24 cellular contexts compared by ENCODE assay signal in the genomic region with DNA sequence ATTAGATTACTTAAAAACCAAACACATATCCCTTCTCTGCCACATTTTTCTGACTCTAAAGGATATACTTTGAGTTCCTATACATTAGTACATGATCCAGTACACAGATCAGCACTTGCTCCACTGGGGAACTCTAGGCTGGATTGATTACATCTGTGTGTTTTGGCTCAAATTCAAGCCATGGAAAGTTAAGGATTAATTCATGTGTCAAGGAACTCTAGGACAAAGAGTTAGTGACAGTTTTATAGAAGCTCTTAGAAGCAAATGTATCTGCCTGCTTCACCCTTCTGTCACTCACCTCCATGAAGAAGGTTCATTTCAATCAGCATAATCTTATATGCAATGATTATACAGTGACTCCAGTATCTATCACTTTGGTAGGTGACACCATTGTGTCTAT. TPM values are rescaled to one million over a fixed set of nuclear protein-coding genes. Genes with fewer than 3 reads are reported as not detected.
DNase-seq lines count a peak whose midpoint lies in the region; ATAC-seq and TF ChIP-seq lines count a peak whose summit lies in the region.
"Had no signal": no experiment of that assay in that cellular context is flagged by ENCODE, and none has a peak within 500 bp of the region (broad histone marks: within the 10 kb centered on the region; RNA-seq: fewer than 3 reads in every experiment).

No MANE protein-coding gene starts in this region.

- H3K27me3 ChIP-seq in PC-3 (ENCODE audit: low read length): no peaks in the 10 kb centered on the region
- no peaks in the 10 kb centered on the region for H3K27me3 ChIP-seq in smooth muscle cell (ENCODE audit: low read depth)
- H3K27me3 ChIP-seq in lower lobe of right lung (ENCODE audit: low read depth): no peaks in the 10 kb centered on the region

- H3K4me2 ChIP-seq in PC-3 (ENCODE audit: low read length): no peak overlapping the region
- no peak overlapping the region for H3K4me2 ChIP-seq in smooth muscle cell

- H3K27ac ChIP-seq in PC-3 (ENCODE audit: low read length) (no peak overlapping the region), smooth muscle cell (ENCODE audit: low read depth) (peak overlapping the region; percentile 95), lower lobe of right lung (no peak overlapping the region)
- H3K27ac ChIP-seq: SK-N-MC had no signal

- H3K9me3 ChIP-seq in PC-3 (ENCODE audit: low read length): no peaks in the 10 kb centered on the region
- no peaks in the 10 kb centered on the region for H3K9me3 ChIP-seq in smooth muscle cell (replicated peaks; ENCODE audit: low read depth)
- no peaks in the 10 kb centered on the region for H3K9me3 ChIP-seq in lower lobe of right lung

- peak; percentile 14 for DNase-seq in DMS 273 (lab: John Stamatoyannopoulos, UW; ENCODE audit: unreplicated experiment)
- no peak for DNase-seq in DMS 273 treated with DMSO at 0.1 percent for 48 hours (lab: John Stamatoyannopoulos, UW)
- peak; percentile 36 for DNase-seq in PC-3
- DNase-seq in left kidney (ENCODE audit: low read depth, low spot score): peak; percentile 44
- DNase-seq in smooth muscle cell (lab: John Stamatoyannopoulos, UW; ENCODE audit: unreplicated experiment): no peak
- no peak for DNase-seq in lower lobe of right lung
- DNase-seq in kidney glomerular epithelial cell (lab: John Stamatoyannopoulos, UW): no peak
- no peak for DNase-seq in NCI-H1436 (lab: John Stamatoyannopoulos, UW)
- DNase-seq: 8988T; activated B cell treated with CpG ODN at 0.5 μM for 24 hours; activated CD4-positive, alpha-beta T cell treated with anti-CD3 and anti-CD28 coated beads, Interleukin-2, amount 50 U/mL, for 4 hours; DMS79 treated with DMSO at 0.1 percent for 48 hours; erythroblast; hippocampal formation; Kasumi-1; NCI-H187 treated with DMSO at 0.1 percent for 48 hours; NCI-H226; nucleus accumbens; retina; stimulated activated CD4-positive, alpha-beta T cell treated with anti-CD3 and anti-CD28 coated beads, Interleukin-4, amount 100 ng/mL, for 24 hours; stimulated activated naive CD8-positive, alpha-beta T cell treated with anti-CD3 and anti-CD28 coated beads, Interleukin-15, Interleukin-2, amounts not matched to agents 100 U/mL and 50 U/mL, for 24 hours had no signal

- TF ChIP-seq CTCF in PC-3 (conservative IDR thresholded peaks at IDR 0.05; ENCODE audit: low read depth, low read length) (no peak), smooth muscle cell (IDR thresholded peaks at IDR 0.05; ENCODE audit: borderline replicate concordance, insufficient read depth, poor library complexity, severe bottlenecking) (no peak), lower lobe of right lung (IDR thresholded peaks at IDR 0.05) (no peak)

- POLR2A ChIA-PET in PC-3 (lab: Charles Lee; ENCODE audit: unreplicated experiment): no interaction called here

- H3K4me1 ChIP-seq in PC-3 (ENCODE audit: insufficient read depth, low read length) (peaks cover 28% of the 10 kb centered on the region), smooth muscle cell (ENCODE audit: low read depth) (peaks cover 14% of the 10 kb centered on the region), lower lobe of right lung (peaks cover 11% of the 10 kb centered on the region)

- no peak overlapping the region for H3K9ac ChIP-seq in PC-3 (ENCODE audit: low read length)
- no peak overlapping the region for H3K9ac ChIP-seq in smooth muscle cell (ENCODE audit: low read depth)

- no peak overlapping the region for H2AFZ ChIP-seq in PC-3 (ENCODE audit: low read length)
- no peak overlapping the region for H2AFZ ChIP-seq in smooth muscle cell (ENCODE audit: low read depth)

- CTCF ChIA-PET in PC-3 (lab: Charles Lee): no interaction called here

- H4K20me1 ChIP-seq in PC-3 (ENCODE audit: low read length) (no peaks in the 10 kb centered on the region), smooth muscle cell (ENCODE audit: low read depth) (no peaks in the 10 kb centered on the region)

- H3K79me2 ChIP-seq in PC-3 (ENCODE audit: low read length): peaks cover 20% of the 10 kb centered on the region
- no peaks in the 10 kb centered on the region for H3K79me2 ChIP-seq in smooth muscle cell (ENCODE audit: low read depth)

- no TSS peak for BruUV-seq in PC-3 (replicated peaks; lab: Mats Ljungman, UMichigan)

- intact Hi-C loops in PC-3 (cut with micrococcal nuclease): no loop called here
- intact Hi-C loops in lower lobe of right lung (cut with DNase I): no loop called here

- peaks cover 10% of the 10 kb centered on the region for H3F3A ChIP-seq in PC-3 (ENCODE audit: low read length, unreplicated experiment)
- H3F3A ChIP-seq in smooth muscle cell (ENCODE audit: low read depth): peaks cover 7% of the 10 kb centered on the region

- no peak overlapping the region for H3K4me3 ChIP-seq in PC-3 (ENCODE audit: low read length)
- H3K4me3 ChIP-seq in smooth muscle cell: no peak overlapping the region
- H3K4me3 ChIP-seq in lower lobe of right lung: no peak overlapping the region
- H3K4me3 ChIP-seq: GM12878, lung, SK-N-MC had no signal

- no peaks in the 10 kb centered on the region for H3K9me2 ChIP-seq in PC-3 (replicated peaks; ENCODE audit: low read length)

- H3K36me3 ChIP-seq in PC-3 (ENCODE audit: low read depth, low read length) (no peaks in the 10 kb centered on the region), smooth muscle cell (ENCODE audit: low read depth) (no peaks in the 10 kb centered on the region), lower lobe of right lung (no peaks in the 10 kb centered on the region)

- ATAC-seq in PC-3: no peak
- no peak for ATAC-seq in lower lobe of right lung
- ATAC-seq: GM12878; stimulated activated naive CD8-positive, alpha-beta T cell treated with anti-CD3 and anti-CD28 coated beads, Interleukin-15, Interleukin-2, amounts not matched to agents 100 U/mL and 50 U/mL, for 24 hours had no signal

RNA-seq across cellular contexts. Expression of gene SCFD2, which starts 43.2 kb away (rescaled TPM):
- total RNA-seq in PC-3 (2014; rRNA removed) (36.6 and 40.7 TPM in 2 replicates), smooth muscle cell (7.8 and 13.0 TPM in 2 replicates), lower lobe of right lung (13.2 TPM)
- 11.4 and 14.9 TPM in 2 replicates for polyA plus RNA-seq in smooth muscle cell

RNA-seq across cellular contexts. Expression of gene FIP1L1, which starts 54.7 kb away (rescaled TPM):
- total RNA-seq in PC-3 (2014; rRNA removed): 76.1 and 102 TPM in 2 replicates
- 56.5 and 65.7 TPM in 2 replicates for total RNA-seq in smooth muscle cell
- polyA plus RNA-seq in smooth muscle cell: 55.1 and 56.6 TPM in 2 replicates
- total RNA-seq in lower lobe of right lung: 48.8 TPM

Comparison
In these comparisons a context has a peak if more than half of its experiments do, and no peak if none do; other contexts are left out.
1. DNase-seq: peak in DMS 273 (single experiment), PC-3 (single experiment) and left kidney (single experiment); none in DMS 273 treated with DMSO at 0.1 percent for 48 hours (single experiment), smooth muscle cell (single experiment), lower lobe of right lung (single experiment), kidney glomerular epithelial cell (single experiment) and NCI-H1436 (single experiment).